15 cellular contexts compared by ENCODE assay signal in genomic region chr1:109769335-109770078, GRCh38. TPM values are rescaled to one million over a fixed set of nuclear protein-coding genes. Genes with fewer than 3 reads are reported as not detected.
DNase-seq lines count a peak whose midpoint lies in the region; ATAC-seq lines count a peak whose summit lies in the region.
"Had no signal": no experiment of that assay in that cellular context is flagged by ENCODE, and none has a peak within 500 bp of the region (broad histone marks: within the 10 kb centered on the region; RNA-seq: fewer than 3 reads in every experiment).

No MANE protein-coding gene starts in this region.

- no peak overlapping the region for H3K4me3 ChIP-seq in adipocyte (ENCODE audit: low read length)
- H3K4me3 ChIP-seq: coronary artery had no signal

- no peak overlapping the region for H3K9ac ChIP-seq in adipocyte (ENCODE audit: low read length)

- H3K9me3 ChIP-seq in adipocyte (ENCODE audit: control insufficient read depth, low read length): no peaks in the 10 kb centered on the region

- H3K36me3 ChIP-seq in adipocyte (ENCODE audit: control insufficient read depth, insufficient read depth, low read length, severe bottlenecking): no peaks in the 10 kb centered on the region

- intact Hi-C loops in left ventricle myocardium superior (cut with micrococcal nuclease): loop anchor here (5.0 kb wide), 2 partner anchors 127 to 222 kb away; partner anchors contain the start of gene GNAI3

- peak; percentile 34 for DNase-seq in HK-2 (ENCODE audit: unreplicated experiment)
- peak; percentile 43 for DNase-seq in adipocyte (ENCODE audit: low read depth)
- peak; percentile 9 for DNase-seq in left ventricle myocardium superior
- DNase-seq in stromal cell of bone marrow (ENCODE audit: low read depth): peak; percentile 43
- DNase-seq in NCI-H446 treated with DMSO at 0.1 percent for 48 hours (lab: John Stamatoyannopoulos, UW): no peak
- no peak for DNase-seq in NCI-H82 treated with DMSO at 0.1 percent for 48 hours (lab: John Stamatoyannopoulos, UW; ENCODE audit: unreplicated experiment)
- DNase-seq in KG1 (lab: John Stamatoyannopoulos, UW): no peak
- DNase-seq: activated T-cell treated with anti-CD3 and anti-CD28 coated beads for 4 hours; DMS53; hypothalamus; NCI-H1092; stimulated activated CD4-positive, alpha-beta T cell treated with anti-CD3 and anti-CD28 coated beads, Interleukin-15, amount 100 ng/mL, for 24 hours had no signal

- H3K4me1 ChIP-seq in adipocyte (ENCODE audit: control insufficient read depth, insufficient read depth, low read length): no peaks in the 10 kb centered on the region

- peaks cover 4% of the 10 kb centered on the region for H3K27me3 ChIP-seq in adipocyte (replicated peaks; ENCODE audit: control insufficient read depth, insufficient read depth, low read length)

- no peak for ATAC-seq in left ventricle myocardium superior
- ATAC-seq: stimulated activated memory B cell treated with anti-CD40 and anti-IgM and Interleukin-4, amounts not matched to agents 10 μg/mL and 1 μg/mL and 100 μg/mL, for 72 hours had no signal

RNA-seq across cellular contexts. Expression of gene EPS8L3, which starts 5.8 kb away (rescaled TPM):
- not detected for total RNA-seq in left ventricle myocardium superior
- total RNA-seq: T-helper 2 cell treated with Interferon-gamma antibody and Interleukin-4, amounts not matched to agents 100 ng/mL and 5 ng/mL, for 36 hours had no signal

RNA-seq across cellular contexts. Expression of gene GSTM3, which starts 28.7 kb away (rescaled TPM):
- 113 TPM for total RNA-seq in left ventricle myocardium superior

RNA-seq across cellular contexts. Expression of gene GSTM5, which starts 57.5 kb away (rescaled TPM):
- total RNA-seq in left ventricle myocardium superior: 2.6 TPM

Comparison
In these comparisons a context has a peak if more than half of its experiments do, and no peak if none do; other contexts are left out.
1. DNase-seq: peak in HK-2 (single experiment), adipocyte (single experiment), left ventricle myocardium superior (single experiment) and stromal cell of bone marrow (single experiment); none in NCI-H446 treated with DMSO at 0.1 percent for 48 hours (single experiment), NCI-H82 treated with DMSO at 0.1 percent for 48 hours (single experiment) and KG1 (single experiment).